ENCODE assay signal across 25 cellular contexts in the genomic region with DNA sequence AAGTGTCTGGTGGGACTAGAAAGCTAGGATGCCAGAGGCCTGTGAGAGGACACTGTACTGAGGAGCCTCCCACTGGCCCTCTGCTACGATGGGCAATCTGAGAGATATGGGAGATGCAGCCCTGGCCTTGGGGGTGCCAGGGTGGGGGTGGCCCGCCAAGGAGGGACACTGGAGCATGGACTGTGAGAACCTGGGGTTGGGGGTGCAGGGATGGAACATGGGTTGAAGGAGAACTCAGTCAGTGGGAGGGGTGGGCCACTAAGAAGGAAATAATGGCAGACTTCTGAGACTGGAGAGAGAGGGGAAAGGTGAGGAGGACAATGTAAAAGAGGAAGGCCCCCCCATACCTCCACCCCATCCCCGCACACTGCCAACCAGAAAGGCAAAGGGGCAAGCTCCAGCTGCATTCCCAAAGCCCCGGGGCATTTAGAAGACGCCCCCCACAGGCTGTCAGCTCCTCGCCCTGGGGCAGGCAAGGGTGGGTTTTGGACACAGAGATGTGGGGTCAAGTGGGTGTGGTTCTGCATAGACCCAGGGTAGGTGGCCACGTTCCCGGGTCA. TPM values are rescaled to one million over a fixed set of nuclear protein-coding genes. Genes with fewer than 3 reads are reported as not detected.
DNase-seq lines count a peak whose midpoint lies in the region; ATAC-seq and TF ChIP-seq lines count a peak whose summit lies in the region.
"Had no signal": no experiment of that assay in that cellular context is flagged by ENCODE, and none has a peak within 500 bp of the region (broad histone marks: within the 10 kb centered on the region; RNA-seq: fewer than 3 reads in every experiment).

No MANE protein-coding gene starts in this region.

- POLR2A ChIA-PET in naive thymus-derived CD8-positive, alpha-beta T cell (lab: Charles Lee) = interaction anchor here (0.5 to 0.8 kb wide), 6 partner anchors 18 to 241 kb away, joined by 3 to 5 read pairs (median 3); a partner anchor contains a TSS

- H3K27me3 ChIP-seq in duodenal mucosa (ENCODE audit: control insufficient read depth in 1 of 2, insufficient read depth in 2 of 2, low read length in 2 of 2) = no peaks in the 10 kb centered on the region

- ATAC-seq in naive thymus-derived CD8-positive, alpha-beta T cell = no peak
- ATAC-seq in GM18861 (IDR thresholded peaks at IDR 0.05; ENCODE audit: unreplicated experiment) = no peak
- ATAC-seq: Right ventricle myocardium inferior had no signal

- no peaks in the 10 kb centered on the region for H3K9me3 Mint-ChIP-seq in activated naive CD8-positive, alpha-beta T cell (ENCODE audit: low read depth)
- H3K9me3 Mint-ChIP-seq in activated naive CD8-positive, alpha-beta T cell treated with anti-CD3 and anti-CD28 coated beads for 36 hours = no peaks in the 10 kb centered on the region
- H3K9me3 Mint-ChIP-seq in naive thymus-derived CD8-positive, alpha-beta T cell = no peaks in the 10 kb centered on the region
- H3K9me3 Mint-ChIP-seq: activated naive CD4-positive, alpha-beta T cell treated with anti-CD3 and anti-CD28 coated beads, Interleukin-2, amount 10 ng/mL, durations not matched to agents 7 days and 5 days; endodermal cell; mesothelial cell of epicardium had no signal

- peaks cover 6% of the 10 kb centered on the region for H3K4me1 Mint-ChIP-seq in activated naive CD8-positive, alpha-beta T cell (ENCODE audit: low read depth)
- H3K4me1 Mint-ChIP-seq in activated naive CD8-positive, alpha-beta T cell treated with anti-CD3 and anti-CD28 coated beads for 36 hours = peaks cover 9% of the 10 kb centered on the region
- peaks cover 10 to 16% (median 16%) of the 10 kb centered on the region in 4 donors for H3K4me1 Mint-ChIP-seq in naive thymus-derived CD8-positive, alpha-beta T cell

- H3K9me3 ChIP-seq in duodenal mucosa (ENCODE audit: control insufficient read depth in 1 of 2, low read length in 2 of 2) = no peaks in the 10 kb centered on the region

- no peak for DNase-seq in activated naive CD8-positive, alpha-beta T cell treated with anti-CD3 and anti-CD28 coated beads for 36 hours
- no peak for DNase-seq in naive thymus-derived CD8-positive, alpha-beta T cell
- DNase-seq in GM20000 (ENCODE audit: low spot score) (no peak), activated gamma-delta T cell treated with Interleukin-2 at 50 U/mL for 16 hours (no peak), NCI-H2029 (lab: John Stamatoyannopoulos, UW) (no peak)
- DNase-seq: ACHN; activated naive CD4-positive, alpha-beta T cell treated with anti-CD3 and anti-CD28 coated beads, Interleukin-2, amount 10 ng/mL, durations not matched to agents 7 days and 5 days; activated T-cell treated with anti-CD3 and anti-CD28 coated beads, Interleukin-2, amount 50 U/mL, for 1 hour; C1 segment of cervical spinal cord; GDM1; left cardiac atrium; MV-4-11; NCI-H187; stimulated activated CD4-positive, alpha-beta T cell treated with anti-CD3 and anti-CD28 coated beads, Interleukin-12 subunit alpha, Interleukin-12 subunit beta, amount 100 ng/mL, for 4 hours; SW 1271 had no signal

- H3K36me3 Mint-ChIP-seq in activated naive CD8-positive, alpha-beta T cell = no peaks in the 10 kb centered on the region
- H3K36me3 Mint-ChIP-seq in activated naive CD8-positive, alpha-beta T cell treated with anti-CD3 and anti-CD28 coated beads for 36 hours = no peaks in the 10 kb centered on the region
- no peaks in the 10 kb centered on the region for H3K36me3 Mint-ChIP-seq in naive thymus-derived CD8-positive, alpha-beta T cell
- H3K36me3 Mint-ChIP-seq: activated naive CD4-positive, alpha-beta T cell treated with anti-CD3 and anti-CD28 coated beads, Interleukin-2, amount 10 ng/mL, durations not matched to agents 7 days and 5 days; mesothelial cell of epicardium had no signal

- TF ChIP-seq CTCF in GM20000 (IDR thresholded peaks at IDR 0.05; ENCODE audit: extremely low read depth, missing control alignments) = no peak

- peak overlapping the region; percentile 17 for H3K4me3 Mint-ChIP-seq in activated naive CD8-positive, alpha-beta T cell
- H3K4me3 Mint-ChIP-seq in activated naive CD8-positive, alpha-beta T cell treated with anti-CD3 and anti-CD28 coated beads for 36 hours = no peak overlapping the region
- H3K4me3 Mint-ChIP-seq in naive thymus-derived CD8-positive, alpha-beta T cell = peak overlapping the region in 9 of 10 donors; percentile 19 to 81 (median 55)
- H3K4me3 Mint-ChIP-seq: activated naive CD4-positive, alpha-beta T cell treated with anti-CD3 and anti-CD28 coated beads, Interleukin-2, amount 10 ng/mL, durations not matched to agents 7 days and 5 days; mesothelial cell of epicardium had no signal

- H3K9ac ChIP-seq in duodenal mucosa (ENCODE audit: low read depth in 1 of 2, low read length in 2 of 2) = peak overlapping the region; percentile 18 to 75

- H3K4me1 ChIP-seq in duodenal mucosa (ENCODE audit: control insufficient read depth in 1 of 2, insufficient read depth in 2 of 2, low read length in 2 of 2) = peaks cover 38 to 56% of the 10 kb centered on the region in 2 donors

- peaks cover 10% of the 10 kb centered on the region for H3K27me3 Mint-ChIP-seq in activated naive CD8-positive, alpha-beta T cell
- H3K27me3 Mint-ChIP-seq in activated naive CD8-positive, alpha-beta T cell treated with anti-CD3 and anti-CD28 coated beads for 36 hours = peaks cover 45% of the 10 kb centered on the region
- peaks cover 15 to 46% (median 21%) of the 10 kb centered on the region in 5 donors for H3K27me3 Mint-ChIP-seq in naive thymus-derived CD8-positive, alpha-beta T cell

- peak overlapping the region in 1 of 2 donors; percentile 1 for H3K4me3 ChIP-seq in duodenal mucosa (ENCODE audit: low read depth in 1 of 2, low read length in 2 of 2)

- H3K27ac ChIP-seq in duodenal mucosa (ENCODE audit: low read depth, low read length) = peak overlapping the region; percentile 85

- no peaks in the 10 kb centered on the region for H3K36me3 ChIP-seq in duodenal mucosa (ENCODE audit: control insufficient read depth in 1 of 2, insufficient read depth in 2 of 2, low read length in 2 of 2)

- no peak overlapping the region for H3K27ac Mint-ChIP-seq in activated naive CD8-positive, alpha-beta T cell
- no peak overlapping the region for H3K27ac Mint-ChIP-seq in activated naive CD8-positive, alpha-beta T cell treated with anti-CD3 and anti-CD28 coated beads for 36 hours
- peak overlapping the region in 7 of 10 donors; percentile 14 to 62 (median 43) for H3K27ac Mint-ChIP-seq in naive thymus-derived CD8-positive, alpha-beta T cell
- H3K27ac Mint-ChIP-seq: activated naive CD4-positive, alpha-beta T cell treated with anti-CD3 and anti-CD28 coated beads, Interleukin-2, amount 10 ng/mL, durations not matched to agents 7 days and 5 days; endodermal cell; mesothelial cell of epicardium had no signal

RNA-seq across cellular contexts. Expression of a gene that starts 20.9 kb away (rescaled TPM):
- not detected for total RNA-seq in activated naive CD8-positive, alpha-beta T cell treated with anti-CD3 and anti-CD28 coated beads for 36 hours
- not detected for total RNA-seq in naive thymus-derived CD8-positive, alpha-beta T cell
- polyA plus RNA-seq in naive thymus-derived CD8-positive, alpha-beta T cell = not detected
- total RNA-seq: chondrocyte, endodermal cell, glomerular endothelial cell, left cardiac atrium, mesothelial cell of epicardium, OCI-LY7, omental fat pad, Right ventricle myocardium inferior had no signal

RNA-seq across cellular contexts. Expression of a gene that starts 31.5 kb away (rescaled TPM):
- 1 to 10 TPM; 1.4 to 1.5 TPM for total RNA-seq in activated naive CD8-positive, alpha-beta T cell treated with anti-CD3 and anti-CD28 coated beads for 36 hours
- total RNA-seq in naive thymus-derived CD8-positive, alpha-beta T cell = 1 to 10 TPM; 4.1 to 5.3 TPM
- polyA plus RNA-seq in naive thymus-derived CD8-positive, alpha-beta T cell = not detected
- total RNA-seq: glomerular endothelial cell had no signal

RNA-seq across cellular contexts. Expression of a gene that starts 33.9 kb away (rescaled TPM):
- under 1 TPM; 0.12 to 0.14 TPM for total RNA-seq in activated naive CD8-positive, alpha-beta T cell treated with anti-CD3 and anti-CD28 coated beads for 36 hours
- not detected for total RNA-seq in naive thymus-derived CD8-positive, alpha-beta T cell
- polyA plus RNA-seq in naive thymus-derived CD8-positive, alpha-beta T cell = not detected
- total RNA-seq: omental fat pad had no signal

RNA-seq across cellular contexts. Expression of a gene that starts 47.9 kb away (rescaled TPM):
- 10 to 100 TPM; 55.8 to 56.1 TPM for total RNA-seq in activated naive CD8-positive, alpha-beta T cell treated with anti-CD3 and anti-CD28 coated beads for 36 hours
- total RNA-seq in naive thymus-derived CD8-positive, alpha-beta T cell = 10 to 100 TPM; 45.9 to 53.8 TPM
- 100 to 1,000 TPM; 109 to 173 (median 121) TPM for polyA plus RNA-seq in naive thymus-derived CD8-positive, alpha-beta T cell

Comparison
In these comparisons a context has a peak if more than half of its experiments do, and no peak if none do; other contexts are left out.
1. H3K27ac Mint-ChIP-seq: peak in naive thymus-derived CD8-positive, alpha-beta T cell (7 of 10); none in activated naive CD8-positive, alpha-beta T cell (single experiment) and activated naive CD8-positive, alpha-beta T cell treated with anti-CD3 and anti-CD28 coated beads for 36 hours (single experiment).